In the genomic region with DNA sequence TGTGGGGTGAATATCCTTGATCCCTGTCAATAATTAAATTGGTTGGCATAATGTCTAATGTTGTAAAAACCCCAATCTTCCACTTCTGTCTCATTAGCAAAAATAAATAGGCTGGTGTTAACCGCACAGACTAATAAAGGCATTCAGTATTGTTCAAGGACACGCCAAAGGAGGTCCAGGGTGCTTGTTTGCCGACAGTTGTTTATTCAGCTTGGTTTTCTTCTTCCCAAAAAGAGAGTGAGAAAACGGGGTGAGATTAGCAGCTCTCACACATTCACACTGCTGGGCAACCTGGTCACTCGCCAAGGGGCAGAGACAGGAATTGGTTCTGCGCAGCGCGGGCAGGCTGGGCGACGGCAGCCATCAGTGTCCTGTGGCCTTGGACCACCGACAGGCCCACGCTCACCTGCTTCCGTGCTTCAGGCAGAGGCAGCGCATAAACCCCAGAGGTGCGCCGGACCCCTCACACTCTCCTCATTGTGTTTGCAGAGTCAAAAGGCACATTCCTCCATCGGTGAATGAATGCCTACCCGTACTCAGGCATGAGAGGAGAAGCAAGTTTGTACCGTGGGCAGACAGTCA, we compare ENCODE assay signal across 17 cellular contexts. TPM values are rescaled to one million over a fixed set of nuclear protein-coding genes. Genes with fewer than 3 reads are reported as not detected.
DNase-seq lines count a peak whose midpoint lies in the region; ATAC-seq and TF ChIP-seq lines count a peak whose summit lies in the region.
"Had no signal": no experiment of that assay in that cellular context is flagged by ENCODE, and none has a peak within 500 bp of the region (broad histone marks: within the 10 kb centered on the region; RNA-seq: fewer than 3 reads in every experiment).

No MANE protein-coding gene starts in this region.

- CTCF ChIA-PET in GM10248 (lab: Yijun Ruan, JAX), result interaction anchor here (1.2 to 1.4 kb wide), 2 partner anchors 26 to 29 kb away, joined by 3 to 7 read pairs; partner anchors contain the start of gene LMBR1

- peaks cover 0 to 7% of the 10 kb centered on the region in 2 donors for H3K4me1 ChIP-seq in neuronal stem cell (ENCODE audit: control insufficient read depth in 2 of 2, insufficient read depth in 1 of 2, low read depth in 1 of 2, low read length in 2 of 2)
- H3K4me1 ChIP-seq: prostate gland, upper lobe of left lung had no signal

- no peak overlapping the region for H4K8ac ChIP-seq in neuronal stem cell (ENCODE audit: low read depth, low read length)

- in situ Hi-C loops in G401 (cut with HindIII; ENCODE audit: low sequenced_read_pairs), result no loop called here

- H3K36me3 ChIP-seq in neuronal stem cell (replicated peaks in 1 of 2; ENCODE audit: control insufficient read depth in 2 of 2, insufficient read depth in 2 of 2, low read length in 2 of 2) (no peaks in the 10 kb centered on the region), H7 (replicated peaks; ENCODE audit: control insufficient read depth, insufficient read depth, low read length) (no peaks in the 10 kb centered on the region)
- H3K36me3 ChIP-seq: prostate gland, upper lobe of left lung had no signal

- H3K4me3 ChIP-seq in neuronal stem cell (ENCODE audit: low read length in 2 of 2) (no peak overlapping the region), H7 (ENCODE audit: insufficient read depth, low read depth, low read length) (no peak overlapping the region)
- H3K4me3 ChIP-seq: prostate gland, smooth muscle cell, upper lobe of left lung had no signal

- H2BK12ac ChIP-seq in neuronal stem cell (ENCODE audit: low read length), result no peak overlapping the region

- no peak overlapping the region for H2BK5ac ChIP-seq in neuronal stem cell (ENCODE audit: low read length)

- H3K9me3 ChIP-seq in neuronal stem cell (replicated peaks in 1 of 2; ENCODE audit: control insufficient read depth in 2 of 2, insufficient read depth in 1 of 2, low read depth in 1 of 2, low read length in 2 of 2), result peaks cover 0 to 3% of the 10 kb centered on the region in 2 donors
- H3K9me3 ChIP-seq: prostate gland, upper lobe of left lung had no signal

- H3K79me1 ChIP-seq in neuronal stem cell (ENCODE audit: low read depth, low read length), result no peaks in the 10 kb centered on the region

- peak overlapping the region; percentile 57 for H3K9ac ChIP-seq in neuronal stem cell (ENCODE audit: low read depth, low read length, poor library complexity)

- H2BK15ac ChIP-seq in neuronal stem cell (ENCODE audit: low read length), result peak overlapping the region; percentile 72

- ATAC-seq in GM18861 (IDR thresholded peaks at IDR 0.05; ENCODE audit: unreplicated experiment) (peak; percentile 20), GM19467 (IDR thresholded peaks at IDR 0.05; ENCODE audit: unreplicated experiment) (peak; percentile 11), HG03354 (IDR thresholded peaks at IDR 0.05; ENCODE audit: poor library complexity, severe bottlenecking, unreplicated experiment) (peak; percentile 14)

- no peak overlapping the region for H4K91ac ChIP-seq in neuronal stem cell (ENCODE audit: low read depth, low read length, poor library complexity)

- H3K18ac ChIP-seq in neuronal stem cell (ENCODE audit: low read length), result peak overlapping the region; percentile 83

- no peak for TF ChIP-seq CTCF in GM10248 (IDR thresholded peaks at IDR 0.05; ENCODE audit: control extremely low read depth, extremely low read depth, low read depth, missing control alignments)

- no peak overlapping the region for H2AFZ ChIP-seq in neuronal stem cell (ENCODE audit: low read length)

- DNase-seq in neuronal stem cell (ENCODE audit: low spot score) (no peak), H7 (no peak), G401 (ENCODE audit: low spot score) (no peak), HCEC 1CT (no peak), GM10248 (ENCODE audit: extremely low spot score) (no peak)
- DNase-seq: activated CD4-positive, alpha-beta T cell treated with anti-CD3 and anti-CD28 coated beads for 1 hour; CD4-positive, alpha-beta memory T cell; cortex of kidney; NCI-H1417 treated with DMSO at 0.1 percent for 48 hours; NCI-H2171; NCI-H526 had no signal

- H3K27ac ChIP-seq in neuronal stem cell (replicated peaks; ENCODE audit: low read length), result no peak overlapping the region
- H3K27ac ChIP-seq: prostate gland, upper lobe of left lung had no signal

- peak overlapping the region; percentile 65 for H3K23ac ChIP-seq in neuronal stem cell (ENCODE audit: low read depth, low read length, poor library complexity)

- peak overlapping the region; percentile 98 for H3K14ac ChIP-seq in neuronal stem cell (ENCODE audit: low read length)

- POLR2A ChIA-PET in GM10248 (lab: Yijun Ruan, JAX), result no interaction called here

- no peak overlapping the region for H2BK120ac ChIP-seq in neuronal stem cell (ENCODE audit: low read depth, low read length)

- WGBS in neuronal stem cell (ENCODE audit: extremely low coverage in 2 of 2, insufficient read length in 2 of 2, insufficient replicate concordance in 1 of 2), 2 donors, result no CpG with 5 or more reads among the region's 19 CpGs

- no peak overlapping the region for H2AK5ac ChIP-seq in neuronal stem cell (ENCODE audit: low read depth, low read length)

- H3K4me2 ChIP-seq in neuronal stem cell (ENCODE audit: insufficient read depth, low read length, poor library complexity, severe bottlenecking), result no peak overlapping the region
- H3K4me2 ChIP-seq: smooth muscle cell had no signal

- no peak overlapping the region for H3K4ac ChIP-seq in neuronal stem cell (ENCODE audit: low read length)

- H3K27me3 ChIP-seq in neuronal stem cell (ENCODE audit: control insufficient read depth in 3 of 3, insufficient read depth in 3 of 3, low read depth in 1 of 3, low read length in 3 of 3) (no peaks in the 10 kb centered on the region), H7 (ENCODE audit: control insufficient read depth, insufficient read depth, low read length) (no peaks in the 10 kb centered on the region)
- H3K27me3 ChIP-seq: upper lobe of left lung had no signal

RNA-seq across cellular contexts. Expression of gene LMBR1, which starts 26.2 kb away (rescaled TPM):
- polyA plus RNA-seq in neuronal stem cell (2013, experiment 1 of 2), result 28.8 TPM
- 29.0 TPM for polyA plus RNA-seq in neuronal stem cell (2013, experiment 2 of 2)
- 32.0 and 34.4 TPM in 2 replicates for total RNA-seq in H7 (2014; rRNA removed; shearing (Covaris generic))
- 66.9 and 78.8 TPM in 2 replicates for total RNA-seq in G401 (2014; rRNA removed; shearing (Covaris generic))

RNA-seq across cellular contexts. Expression of gene NOM1, which starts 30.3 kb away (rescaled TPM):
- polyA plus RNA-seq in neuronal stem cell (2013, experiment 1 of 2), result 7.5 TPM
- polyA plus RNA-seq in neuronal stem cell (2013, experiment 2 of 2), result 7.7 TPM
- total RNA-seq in H7 (2014; rRNA removed; shearing (Covaris generic)), result 12.7 and 25.1 TPM in 2 replicates
- 10.8 and 14.2 TPM in 2 replicates for total RNA-seq in G401 (2014; rRNA removed; shearing (Covaris generic))
